In the genomic region with DNA sequence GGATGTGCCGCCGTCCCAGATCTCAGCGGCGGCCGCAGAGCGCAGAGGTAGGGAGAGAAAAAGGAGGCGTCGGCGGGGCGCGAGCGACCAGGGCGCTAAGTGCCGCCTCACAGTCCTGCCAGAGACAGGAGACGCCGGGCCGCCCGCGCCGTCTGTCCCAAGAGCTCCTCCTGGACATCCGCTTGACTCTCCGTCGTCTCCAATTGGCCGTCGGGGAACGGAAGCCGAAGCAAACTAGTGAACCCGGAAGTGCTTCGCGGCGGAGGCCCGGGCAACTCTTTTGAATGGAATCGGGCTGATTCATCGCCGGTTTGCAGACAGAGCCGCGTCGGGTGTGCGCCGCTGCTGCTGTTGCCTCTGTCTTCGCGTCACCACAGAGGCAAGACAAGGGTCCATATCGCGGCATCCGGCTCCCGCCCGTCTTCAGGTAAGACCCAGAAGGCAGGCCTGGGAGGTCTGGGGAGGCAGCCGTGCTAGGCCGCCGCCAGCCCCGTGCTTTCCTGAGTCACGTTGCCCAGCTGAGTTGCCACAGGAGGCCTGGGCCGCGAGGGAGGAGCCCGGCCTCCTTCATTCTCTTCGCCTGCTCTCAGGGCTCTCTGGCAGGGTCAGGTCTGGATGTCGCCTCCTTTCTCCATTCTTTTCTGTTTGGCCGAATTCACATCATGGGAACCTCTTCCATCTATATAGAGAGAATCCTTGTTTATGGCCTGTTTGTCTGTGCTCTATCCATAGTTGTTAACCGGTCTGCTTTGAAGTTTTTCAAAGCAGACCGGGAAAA, we compare ENCODE assay signal across 1 cellular context.
TF ChIP-seq lines count a peak whose summit lies in the region.

Gene PSMD14, plus strand, starts transcription at position 248 of the 778 bp plus-strand sequence. CDS start 10,401 bp downstream, outside the sequence.

TF ChIP-seq in HepG2, 621 proteins besides CTCF, POLR2A, EP300 and RAD21 (continued from another document and continues in another):
- TF ChIP-seq ZNF781 (CRISPR knock-in tag; IDR thresholded peaks at IDR 0.05; ENCODE audit: borderline replicate concordance, not compliant biosample characterization), result peak; percentile 85
- TF ChIP-seq THYN1 (CRISPR knock-in tag; IDR thresholded peaks at IDR 0.05; ENCODE audit: borderline replicate concordance, low read depth), result 0 out of 2 replicates have a peak, but pooled peaks have one; percentile 28
- TF ChIP-seq ZNF775 (CRISPR knock-in tag; IDR thresholded peaks at IDR 0.05; ENCODE audit: borderline replicate concordance), result 0 out of 2 replicates have a peak, but pooled peaks have one; percentile 39
- TF ChIP-seq ZNF234 (CRISPR knock-in tag; conservative IDR thresholded peaks at IDR 0.05), result peak; percentile 93; the same call in 1 of the 2 replicates
- TF ChIP-seq ZNF552 (CRISPR knock-in tag; IDR thresholded peaks at IDR 0.05; ENCODE audit: borderline replicate concordance), result peak; percentile 96
- TF ChIP-seq, protein P1, sequence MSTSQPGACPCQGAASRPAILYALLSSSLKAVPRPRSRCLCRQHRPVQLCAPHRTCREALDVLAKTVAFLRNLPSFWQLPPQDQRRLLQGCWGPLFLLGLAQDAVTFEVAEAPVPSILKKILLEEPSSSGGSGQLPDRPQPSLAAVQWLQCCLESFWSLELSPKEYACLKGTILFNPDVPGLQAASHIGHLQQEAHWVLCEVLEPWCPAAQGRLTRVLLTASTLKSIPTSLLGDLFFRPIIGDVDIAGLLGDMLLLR (CRISPR knock-in tag; IDR thresholded peaks at IDR 0.05), result peak; percentile 92; the same call in 1 of the 2 replicates
- TF ChIP-seq HIVEP1 (CRISPR knock-in tag; IDR thresholded peaks at IDR 0.05), result peak; percentile 91
- no peak for TF ChIP-seq NONO (IDR thresholded peaks at IDR 0.05)
- TF ChIP-seq NONO (CRISPR knock-in tag; conservative IDR thresholded peaks at IDR 0.05), result peak; percentile 88
- TF ChIP-seq ZNF891 (CRISPR knock-in tag; IDR thresholded peaks at IDR 0.05), result peak; percentile 93
- no peak for TF ChIP-seq NFIB (CRISPR knock-in tag; IDR thresholded peaks at IDR 0.05; ENCODE audit: borderline replicate concordance)
- TF ChIP-seq JDP2 (CRISPR knock-in tag; IDR thresholded peaks at IDR 0.05; ENCODE audit: borderline replicate concordance), result no peak; the same call in 1 of the 2 replicates
- TF ChIP-seq, protein P2, sequence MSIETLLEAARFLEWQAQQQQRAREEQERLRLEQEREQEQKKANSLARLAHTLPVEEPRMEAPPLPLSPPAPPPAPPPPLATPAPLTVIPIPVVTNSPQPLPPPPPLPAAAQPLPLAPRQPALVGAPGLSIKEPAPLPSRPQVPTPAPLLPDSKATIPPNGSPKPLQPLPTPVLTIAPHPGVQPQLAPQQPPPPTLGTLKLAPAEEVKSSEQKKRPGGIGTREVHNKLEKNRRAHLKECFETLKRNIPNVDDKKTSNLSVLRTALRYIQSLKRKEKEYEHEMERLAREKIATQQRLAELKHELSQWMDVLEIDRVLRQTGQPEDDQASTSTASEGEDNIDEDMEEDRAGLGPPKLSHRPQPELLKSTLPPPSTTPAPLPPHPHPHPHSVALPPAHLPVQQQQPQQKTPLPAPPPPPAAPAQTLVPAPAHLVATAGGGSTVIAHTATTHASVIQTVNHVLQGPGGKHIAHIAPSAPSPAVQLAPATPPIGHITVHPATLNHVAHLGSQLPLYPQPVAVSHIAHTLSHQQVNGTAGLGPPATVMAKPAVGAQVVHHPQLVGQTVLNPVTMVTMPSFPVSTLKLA (IDR thresholded peaks at IDR 0.05), result no peak; the same call in 1 of the 2 replicates
- peak; percentile 84; the same call in 1 of the 2 replicates for TF ChIP-seq ZNF766 (CRISPR knock-in tag; IDR thresholded peaks at IDR 0.05; ENCODE audit: borderline replicate concordance)
- TF ChIP-seq HNF4A (CRISPR knock-in tag; IDR thresholded peaks at IDR 0.05), result no peak; the same call in 1 of the 2 replicates
- no peak for TF ChIP-seq ATF4 (CRISPR knock-in tag; IDR thresholded peaks at IDR 0.05)
- TF ChIP-seq ZNF224 (CRISPR knock-in tag; IDR thresholded peaks at IDR 0.05), result peak; percentile 22; the same call in 1 of the 2 replicates
- peak; percentile 90; the same call in 1 of the 2 replicates for TF ChIP-seq ZBTB34 (CRISPR knock-in tag; IDR thresholded peaks at IDR 0.05)
- TF ChIP-seq HES4 (CRISPR knock-in tag; IDR thresholded peaks at IDR 0.05; ENCODE audit: borderline replicate concordance), result peak; percentile 84
- TF ChIP-seq, protein P3, sequence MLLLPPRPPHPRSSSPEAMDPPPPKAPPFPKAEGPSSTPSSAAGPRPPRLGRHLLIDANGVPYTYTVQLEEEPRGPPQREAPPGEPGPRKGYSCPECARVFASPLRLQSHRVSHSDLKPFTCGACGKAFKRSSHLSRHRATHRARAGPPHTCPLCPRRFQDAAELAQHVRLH (CRISPR knock-in tag; IDR thresholded peaks at IDR 0.05; ENCODE audit: borderline replicate concordance, low read depth), result peak; percentile 94; the same call in 1 of the 2 replicates
- no peak for TF ChIP-seq ZNF101 (CRISPR knock-in tag; IDR thresholded peaks at IDR 0.05; ENCODE audit: borderline replicate concordance, low read depth)
- TF ChIP-seq ZNF367 (CRISPR knock-in tag; IDR thresholded peaks at IDR 0.05; ENCODE audit: borderline replicate concordance), result no peak
- TF ChIP-seq ZNF605 (CRISPR knock-in tag; IDR thresholded peaks at IDR 0.05), result peak; percentile 98
- TF ChIP-seq IKZF1 (IDR thresholded peaks at IDR 0.05), result no peak
- TF ChIP-seq USF2 (IDR thresholded peaks at IDR 0.05; ENCODE audit: low read depth, low read length), result no peak
- TF ChIP-seq USF2 (CRISPR knock-in tag; IDR thresholded peaks at IDR 0.05; ENCODE audit: borderline replicate concordance), result no peak; the same call in 1 of the 2 replicates
- TF ChIP-seq IRF9 (CRISPR knock-in tag; IDR thresholded peaks at IDR 0.05; ENCODE audit: borderline replicate concordance), result peak; percentile 95; the same call in 1 of the 2 replicates
- TF ChIP-seq ZNF275 (CRISPR knock-in tag; IDR thresholded peaks at IDR 0.05; ENCODE audit: borderline replicate concordance), result peak; percentile 92; the same call in 1 of the 2 replicates
- peak; percentile 94 for TF ChIP-seq HDAC2 (CRISPR knock-in tag; IDR thresholded peaks at IDR 0.05)
- TF ChIP-seq SETDB1 (CRISPR knock-in tag; IDR thresholded peaks at IDR 0.05; ENCODE audit: borderline replicate concordance), result 0 out of 2 replicates have a peak, but pooled peaks have one; percentile 60
- TF ChIP-seq ZNF382 (CRISPR knock-in tag; IDR thresholded peaks at IDR 0.05; ENCODE audit: borderline replicate concordance), result peak; percentile 56; the same call in 1 of the 2 replicates
- TF ChIP-seq POGZ (CRISPR knock-in tag; IDR thresholded peaks at IDR 0.05), result peak; percentile 95
- peak; percentile 30; the same call in 1 of the 2 replicates for TF ChIP-seq ZNF670 (CRISPR knock-in tag; IDR thresholded peaks at IDR 0.05; ENCODE audit: borderline replicate concordance)
- TF ChIP-seq, protein P4, sequence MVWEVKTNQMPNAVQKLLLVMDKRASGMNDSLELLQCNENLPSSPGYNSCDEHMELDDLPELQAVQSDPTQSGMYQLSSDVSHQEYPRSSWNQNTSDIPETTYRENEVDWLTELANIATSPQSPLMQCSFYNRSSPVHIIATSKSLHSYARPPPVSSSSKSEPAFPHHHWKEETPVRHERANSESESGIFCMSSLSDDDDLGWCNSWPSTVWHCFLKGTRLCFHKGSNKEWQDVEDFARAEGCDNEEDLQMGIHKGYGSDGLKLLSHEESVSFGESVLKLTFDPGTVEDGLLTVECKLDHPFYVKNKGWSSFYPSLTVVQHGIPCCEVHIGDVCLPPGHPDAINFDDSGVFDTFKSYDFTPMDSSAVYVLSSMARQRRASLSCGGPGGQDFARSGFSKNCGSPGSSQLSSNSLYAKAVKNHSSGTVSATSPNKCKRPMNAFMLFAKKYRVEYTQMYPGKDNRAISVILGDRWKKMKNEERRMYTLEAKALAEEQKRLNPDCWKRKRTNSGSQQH (CRISPR knock-in tag; IDR thresholded peaks at IDR 0.05; ENCODE audit: low read depth), result peak; percentile 98
- TF ChIP-seq, protein P5, sequence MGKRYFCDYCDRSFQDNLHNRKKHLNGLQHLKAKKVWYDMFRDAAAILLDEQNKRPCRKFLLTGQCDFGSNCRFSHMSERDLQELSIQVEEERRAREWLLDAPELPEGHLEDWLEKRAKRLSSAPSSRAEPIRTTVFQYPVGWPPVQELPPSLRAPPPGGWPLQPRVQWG (CRISPR knock-in tag; IDR thresholded peaks at IDR 0.05; ENCODE audit: borderline replicate concordance, low read depth), result no peak
- peak; percentile 76; the same call in 1 of the 2 replicates for TF ChIP-seq NFKB2 (CRISPR knock-in tag; IDR thresholded peaks at IDR 0.05; ENCODE audit: borderline replicate concordance)
- peak; percentile 34; the same call in 1 of the 2 replicates for TF ChIP-seq AHDC1 (CRISPR knock-in tag; IDR thresholded peaks at IDR 0.05; ENCODE audit: borderline replicate concordance)
- no peak for TF ChIP-seq SYNCRIP (IDR thresholded peaks at IDR 0.05; ENCODE audit: insufficient read depth, low read depth, low read length)
